Comparison of ENCODE assay signal across 2 cellular contexts in genomic region chr17:56167491-56167890, GRCh38.
TF ChIP-seq lines count a peak whose summit lies in the region.

No MANE protein-coding gene starts in this region.

TF ChIP-seq in IMR-90, 13 proteins besides CTCF, POLR2A, EP300 and RAD21:
- TF ChIP-seq ELK1 (IDR thresholded peaks at IDR 0.05; ENCODE audit: borderline replicate concordance, low read depth, low read length) (no peak), USF2 (IDR thresholded peaks at IDR 0.05; ENCODE audit: low read depth, low read length) (no peak), SMC3 (IDR thresholded peaks at IDR 0.05; ENCODE audit: low read depth, low read length) (no peak), RCOR1 (IDR thresholded peaks at IDR 0.05; ENCODE audit: insufficient replicate concordance, low read length) (no peak), MXI1 (IDR thresholded peaks at IDR 0.05; ENCODE audit: borderline replicate concordance, low read depth, low read length) (no peak), MAFK (IDR thresholded peaks at IDR 0.05; ENCODE audit: low read depth, low read length) (no peak), MAZ (IDR thresholded peaks at IDR 0.05; ENCODE audit: borderline replicate concordance, low read depth, low read length) (no peak), CEBPB (IDR thresholded peaks at IDR 0.05; ENCODE audit: low read depth, low read length) (no peak), RFX5 (IDR thresholded peaks at IDR 0.05; ENCODE audit: low read depth, low read length) (no peak), BHLHE40 (IDR thresholded peaks at IDR 0.05; ENCODE audit: low read depth, low read length) (no peak), CHD1 (IDR thresholded peaks at IDR 0.05; ENCODE audit: low read depth, low read length) (no peak), NFE2L2 (IDR thresholded peaks at IDR 0.05; ENCODE audit: low read depth, low read length) (no peak), FOS (IDR thresholded peaks at IDR 0.05; ENCODE audit: low read depth, low read length) (no peak)

TF ChIP-seq in H1, 55 proteins besides CTCF, POLR2A, EP300 and RAD21:
- no peak for TF ChIP-seq SP1 (IDR thresholded peaks at IDR 0.05; ENCODE audit: low read depth, low read length)
- TF ChIP-seq SIX5 (IDR thresholded peaks at IDR 0.05; ENCODE audit: low read depth, low read length), result no peak
- no peak for TF ChIP-seq SAP30 (IDR thresholded peaks at IDR 0.05; ENCODE audit: insufficient read depth, insufficient replicate concordance, low read length)
- TF ChIP-seq RXRA (IDR thresholded peaks at IDR 0.05; ENCODE audit: insufficient read depth, low read depth, low read length), result no peak
- no peak for TF ChIP-seq FOSL1 (IDR thresholded peaks at IDR 0.05; ENCODE audit: insufficient read depth, low read depth, low read length)
- TF ChIP-seq CREB1 (IDR thresholded peaks at IDR 0.05), result no peak
